12 cellular contexts compared by ENCODE assay signal in genomic region chr22:43861529-43861928, GRCh38. TPM values are rescaled to one million over a fixed set of nuclear protein-coding genes. Genes with fewer than 3 reads are reported as not detected.
DNase-seq lines count a peak whose midpoint lies in the region; ATAC-seq and TF ChIP-seq lines count a peak whose summit lies in the region.
"Had no signal": no experiment of that assay in that cellular context is flagged by ENCODE, and none has a peak within 500 bp of the region (broad histone marks: within the 10 kb centered on the region; RNA-seq: fewer than 3 reads in every experiment).

No MANE protein-coding gene starts in this region.

- H3K27me3 ChIP-seq in SK-N-SH (ENCODE audit: insufficient read depth), result no peaks in the 10 kb centered on the region

- H3K9me2 ChIP-seq in SK-N-SH, result no peaks in the 10 kb centered on the region

- no peaks in the 10 kb centered on the region for H3F3A ChIP-seq in SK-N-SH (replicated peaks; ENCODE audit: insufficient read depth)

- intact Hi-C loops in head of caudate nucleus (cut with DNase I), result no loop called here

- H3K36me3 Mint-ChIP-seq in T-helper 17 cell (ENCODE audit: low read depth), result no peaks in the 10 kb centered on the region
- peaks cover 2% of the 10 kb centered on the region for H3K36me3 Mint-ChIP-seq in progenitor cell of endocrine pancreas (ENCODE audit: insufficient read depth)

- TF ChIP-seq CTCF in SK-N-SH (IDR thresholded peaks at IDR 0.05), result no peak
- no peak for TF ChIP-seq CTCF in progenitor cell of endocrine pancreas (IDR thresholded peaks at IDR 0.05; ENCODE audit: unreplicated experiment)

- H3K27me3 Mint-ChIP-seq in T-helper 17 cell, result peaks cover 65% of the 10 kb centered on the region
- peaks cover 43% of the 10 kb centered on the region for H3K27me3 Mint-ChIP-seq in progenitor cell of endocrine pancreas

- no CpG with 5 or more reads among the region's 9 CpGs for WGBS in SK-N-SH (ENCODE audit: low lambda C conversion rate)

- no peak overlapping the region for H2AFZ ChIP-seq in SK-N-SH (ENCODE audit: low read depth)

- H3K9me3 ChIP-seq in SK-N-SH (no peaks in the 10 kb centered on the region), T-helper 17 cell (ENCODE audit: control insufficient read depth, low read length, poor library complexity, severe bottlenecking) (no peaks in the 10 kb centered on the region)

- no peak overlapping the region for H3K27ac ChIP-seq in SK-N-SH (ENCODE audit: low read depth in 2 of 2, low read length in 1 of 2)

- peak overlapping the region; percentile 54 to 58 for H3K4me3 ChIP-seq in SK-N-SH (ENCODE audit: low read depth in 2 of 2, low read length in 1 of 2)

- no peak overlapping the region for H3K9ac ChIP-seq in SK-N-SH

- TF ChIP-seq EP300 in SK-N-SH (IDR thresholded peaks at IDR 0.05; ENCODE audit: borderline replicate concordance in 1 of 2, low read depth in 1 of 2, low read length in 1 of 2), result no peak

- no peaks in the 10 kb centered on the region for H4K20me1 ChIP-seq in SK-N-SH (ENCODE audit: insufficient read depth)

- CTCF ChIA-PET in SK-N-SH (lab: Yijun Ruan, JAX), result interaction anchor here (1.8 kb wide), 1 partner anchor 85 kb away, joined by 5 read pairs; no protein-coding TSS in a partner anchor

- no peak for TF ChIP-seq RAD21 in SK-N-SH (IDR thresholded peaks at IDR 0.05; ENCODE audit: low read length)

- H3K4me3 Mint-ChIP-seq in T-helper 17 cell (peak overlapping the region; percentile 10), progenitor cell of endocrine pancreas (ENCODE audit: low read depth) (peak overlapping the region; percentile 69)

- peaks cover 2% of the 10 kb centered on the region for H3K4me1 Mint-ChIP-seq in T-helper 17 cell
- H3K4me1 Mint-ChIP-seq in progenitor cell of endocrine pancreas (ENCODE audit: low read depth), result no peaks in the 10 kb centered on the region

- peaks cover 8% of the 10 kb centered on the region for H3K9me3 Mint-ChIP-seq in progenitor cell of endocrine pancreas (ENCODE audit: low read depth)

- peaks cover 10% of the 10 kb centered on the region; the same call in 1 of the 2 replicates for H3K79me2 ChIP-seq in SK-N-SH (ENCODE audit: insufficient read depth)

- DNase-seq in SK-N-SH (peak; percentile 48), T-helper 17 cell (no peak), head of caudate nucleus (peak in 34 of 42 donors; percentile 11 to 70 (median 44)), progenitor cell of endocrine pancreas (ENCODE audit: low spot score, unreplicated experiment) (no peak), NCI-H774 (lab: John Stamatoyannopoulos, UW) (no peak), NAMALWA (ENCODE audit: low spot score) (no peak), AML-193 (lab: John Stamatoyannopoulos, UW) (no peak)
- DNase-seq: activated CD4-positive, alpha-beta T cell treated with anti-CD3 and anti-CD28 coated beads for 4 hours; occipital lobe had no signal

- no peaks in the 10 kb centered on the region for H3K36me3 ChIP-seq in SK-N-SH (replicated peaks in 1 of 2; ENCODE audit: control insufficient read depth in 1 of 2, insufficient read depth in 2 of 2, low read length in 1 of 2)

- POLR2A ChIA-PET in SK-N-SH (lab: Yijun Ruan, JAX), result no interaction called here

- no peak overlapping the region for H3K27ac Mint-ChIP-seq in T-helper 17 cell
- peak overlapping the region; percentile 16 for H3K27ac Mint-ChIP-seq in progenitor cell of endocrine pancreas

- ATAC-seq in SK-N-SH treated with all-trans-retinoic acid at 6 μM for 48 hours (no peak), T-helper 17 cell (no peak)

- H3K4me1 ChIP-seq in SK-N-SH (ENCODE audit: control insufficient read depth in 1 of 2, insufficient read depth in 2 of 2, low read depth in 1 of 2, low read length in 1 of 2), result peaks cover 0 to 7% of the 10 kb centered on the region in 2 experiments; a peak in 1 of 4 replicates

- H3K4me2 ChIP-seq in SK-N-SH, result peak overlapping the region; percentile 71

TF ChIP-seq in SK-N-SH, 30 proteins besides CTCF, POLR2A, EP300 and RAD21 (continues in another document):
- no peak for TF ChIP-seq EZH2phosphoT487 (IDR thresholded peaks at IDR 0.05; ENCODE audit: borderline replicate concordance, low read depth)
- no peak for TF ChIP-seq TAF1 (IDR thresholded peaks at IDR 0.05; ENCODE audit: borderline replicate concordance, low read depth, low read length)
- TF ChIP-seq GATA2 (CRISPR knock-in tag; IDR thresholded peaks at IDR 0.05), result no peak
- no peak for TF ChIP-seq MAX (IDR thresholded peaks at IDR 0.05; ENCODE audit: low read depth)
- no peak for TF ChIP-seq NRF1 (IDR thresholded peaks at IDR 0.05; ENCODE audit: low read depth, low read length)
- TF ChIP-seq CHD2 (IDR thresholded peaks at IDR 0.05; ENCODE audit: low read length, partially characterized antibody), result no peak
- TF ChIP-seq, protein P1, sequence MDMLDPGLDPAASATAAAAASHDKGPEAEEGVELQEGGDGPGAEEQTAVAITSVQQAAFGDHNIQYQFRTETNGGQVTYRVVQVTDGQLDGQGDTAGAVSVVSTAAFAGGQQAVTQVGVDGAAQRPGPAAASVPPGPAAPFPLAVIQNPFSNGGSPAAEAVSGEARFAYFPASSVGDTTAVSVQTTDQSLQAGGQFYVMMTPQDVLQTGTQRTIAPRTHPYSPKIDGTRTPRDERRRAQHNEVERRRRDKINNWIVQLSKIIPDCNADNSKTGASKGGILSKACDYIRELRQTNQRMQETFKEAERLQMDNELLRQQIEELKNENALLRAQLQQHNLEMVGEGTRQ (IDR thresholded peaks at IDR 0.05; ENCODE audit: borderline replicate concordance, low read depth, low read length), result no peak
- TF ChIP-seq NFIC (IDR thresholded peaks at IDR 0.05; ENCODE audit: borderline replicate concordance), result no peak
- TF ChIP-seq RCOR1 (IDR thresholded peaks at IDR 0.05; ENCODE audit: low read length), result no peak
- TF ChIP-seq RXRA (IDR thresholded peaks at IDR 0.05; ENCODE audit: borderline replicate concordance, low read depth), result no peak
- TF ChIP-seq USF1 (IDR thresholded peaks at IDR 0.05; ENCODE audit: borderline replicate concordance, low read depth), result no peak

TF ChIP-seq in SK-N-SH treated with all-trans-retinoic acid at 6 μM for 48 hours, 23 proteins besides CTCF, POLR2A, EP300 and RAD21:
- TF ChIP-seq ZFP30 (CRISPR knock-in tag; IDR thresholded peaks at IDR 0.05) (no peak), TCF4 (CRISPR knock-in tag; IDR thresholded peaks at IDR 0.05; ENCODE audit: borderline replicate concordance) (no peak), ISL1 (CRISPR knock-in tag; IDR thresholded peaks at IDR 0.05) (no peak), ZNF565 (CRISPR knock-in tag; conservative IDR thresholded peaks at IDR 0.05; ENCODE audit: low read depth) (no peak), ZFP3 (CRISPR knock-in tag; IDR thresholded peaks at IDR 0.05) (no peak)

RNA-seq across cellular contexts. Expression of gene SULT4A1, which starts 0.8 kb away (rescaled TPM):
- polyA plus RNA-seq in SK-N-SH (2012; rRNA removed), result 3.9 and 4.1 TPM in 2 replicates
- polyA plus RNA-seq in SK-N-SH (2012; cell fraction: cytosol; rRNA removed), result 2.2 and 2.3 TPM in 2 replicates
- 25.0 and 44.6 TPM in 2 replicates for polyA plus RNA-seq in SK-N-SH (2012; cell fraction: nucleus; rRNA removed)
- total RNA-seq in T-helper 17 cell, result not detected
- total RNA-seq in progenitor cell of endocrine pancreas, result 6.6 and 7.0 TPM in 2 replicates

RNA-seq across cellular contexts. Expression of gene PNPLA5, which starts 30.3 kb away (rescaled TPM):
- polyA plus RNA-seq in SK-N-SH (2012; rRNA removed), result not detected in 2 replicates
- polyA plus RNA-seq in SK-N-SH (2012; cell fraction: cytosol; rRNA removed), result not detected in 2 replicates
- not detected in 2 replicates for polyA plus RNA-seq in SK-N-SH (2012; cell fraction: nucleus; rRNA removed)
- not detected for total RNA-seq in T-helper 17 cell
- total RNA-seq in progenitor cell of endocrine pancreas, result not detected in 2 replicates
- total RNA-seq: glomerular endothelial cell, occipital lobe had no signal
- polyA plus RNA-seq: adipose tissue had no signal

RNA-seq across cellular contexts. Expression of gene EFCAB6, which starts 49.4 kb away (rescaled TPM):
- polyA plus RNA-seq in SK-N-SH (2012; rRNA removed), result 0.41 and 0.46 TPM in 2 replicates
- polyA plus RNA-seq in SK-N-SH (2012; cell fraction: cytosol; rRNA removed), result 0.63 and 0.86 TPM in 2 replicates
- 0.90 and 0.91 TPM in 2 replicates for polyA plus RNA-seq in SK-N-SH (2012; cell fraction: nucleus; rRNA removed)
- total RNA-seq in T-helper 17 cell (under 1 TPM in 1 of 2 donors, not detected in 1; 0.16 TPM), progenitor cell of endocrine pancreas (7.0 and 8.6 TPM in 2 replicates)

Comparison
In these comparisons a context has a peak if more than half of its experiments do, and no peak if none do; other contexts are left out.
1. DNase-seq: peak in SK-N-SH (single experiment) and head of caudate nucleus (34 of 42); none in T-helper 17 cell (0 of 3), progenitor cell of endocrine pancreas (single experiment), NCI-H774 (single experiment), NAMALWA (single experiment) and AML-193 (0 of 2).